9 cellular contexts compared by ENCODE assay signal in genomic region chr5:161545701-161546462, GRCh38. TPM values are rescaled to one million over a fixed set of nuclear protein-coding genes. Genes with fewer than 3 reads are reported as not detected.
DNase-seq lines count a peak whose midpoint lies in the region; ATAC-seq and TF ChIP-seq lines count a peak whose summit lies in the region.
"Had no signal": no experiment of that assay in that cellular context is flagged by ENCODE, and none has a peak within 500 bp of the region (broad histone marks: within the 10 kb centered on the region; RNA-seq: fewer than 3 reads in every experiment).

No MANE protein-coding gene starts in this region.

- no peaks in the 10 kb centered on the region for H3K9me3 Mint-ChIP-seq in T-helper 2 cell treated with Interferon-gamma antibody and Interleukin-4, amounts not matched to agents 5 μg/mL and 100 μg/mL, for 36 hours
- peaks cover 0 to 4% of the 10 kb centered on the region in 2 donors for H3K9me3 Mint-ChIP-seq in effector memory CD8-positive, alpha-beta T cell
- peaks cover 5% of the 10 kb centered on the region for H3K9me3 Mint-ChIP-seq in stimulated activated memory B cell treated with anti-CD40 and anti-IgM and Interleukin-4, amounts not matched to agents 10 μg/mL and 1 μg/mL and 100 μg/mL, for 72 hours

- no peaks in the 10 kb centered on the region for H3F3A ChIP-seq in PC-3 (ENCODE audit: low read length, unreplicated experiment)

- intact Hi-C loops in PC-3 (cut with micrococcal nuclease) = no loop called here

- no peaks in the 10 kb centered on the region for H3K79me2 ChIP-seq in PC-3 (ENCODE audit: low read length)

- no peak overlapping the region for H3K27ac Mint-ChIP-seq in T-helper 2 cell treated with Interferon-gamma antibody and Interleukin-4, amounts not matched to agents 5 μg/mL and 100 μg/mL, for 36 hours
- peak overlapping the region in 1 of 2 donors; percentile 75 for H3K27ac Mint-ChIP-seq in effector memory CD8-positive, alpha-beta T cell
- no peak overlapping the region for H3K27ac Mint-ChIP-seq in stimulated activated memory B cell treated with anti-CD40 and anti-IgM and Interleukin-4, amounts not matched to agents 10 μg/mL and 1 μg/mL and 100 μg/mL, for 72 hours

- peak overlapping the region; percentile 85 for H3K4me3 Mint-ChIP-seq in T-helper 2 cell treated with Interferon-gamma antibody and Interleukin-4, amounts not matched to agents 5 μg/mL and 100 μg/mL, for 36 hours
- H3K4me3 Mint-ChIP-seq in effector memory CD8-positive, alpha-beta T cell = peak overlapping the region; percentile 56 to 69
- H3K4me3 Mint-ChIP-seq in stimulated activated memory B cell treated with anti-CD40 and anti-IgM and Interleukin-4, amounts not matched to agents 10 μg/mL and 1 μg/mL and 100 μg/mL, for 72 hours = peak overlapping the region; percentile 74

- BruUV-seq in PC-3 (replicated peaks; lab: Mats Ljungman, UMichigan) = no TSS peak

- peaks cover 16% of the 10 kb centered on the region for H3K4me1 Mint-ChIP-seq in T-helper 2 cell treated with Interferon-gamma antibody and Interleukin-4, amounts not matched to agents 5 μg/mL and 100 μg/mL, for 36 hours (ENCODE audit: low read depth)
- peaks cover 0 to 2% of the 10 kb centered on the region in 2 donors for H3K4me1 Mint-ChIP-seq in effector memory CD8-positive, alpha-beta T cell (ENCODE audit: low read depth in 2 of 2)
- peaks cover 20% of the 10 kb centered on the region for H3K4me1 Mint-ChIP-seq in stimulated activated memory B cell treated with anti-CD40 and anti-IgM and Interleukin-4, amounts not matched to agents 10 μg/mL and 1 μg/mL and 100 μg/mL, for 72 hours

- POLR2A ChIA-PET in PC-3 (lab: Charles Lee; ENCODE audit: unreplicated experiment) = no interaction called here

- no peak overlapping the region for H3K9ac ChIP-seq in PC-3 (ENCODE audit: low read length)

- H3K4me3 ChIP-seq in PC-3 (ENCODE audit: low read length) = no peak overlapping the region

- CTCF ChIA-PET in PC-3 (lab: Charles Lee) = no interaction called here

- H2AFZ ChIP-seq in PC-3 (ENCODE audit: low read length) = no peak overlapping the region

- H3K4me1 ChIP-seq in PC-3 (ENCODE audit: insufficient read depth, low read length) = no peaks in the 10 kb centered on the region

- no peaks in the 10 kb centered on the region for H3K9me3 ChIP-seq in PC-3 (ENCODE audit: low read length)

- no peaks in the 10 kb centered on the region for H3K27me3 ChIP-seq in PC-3 (ENCODE audit: low read length)

- TF ChIP-seq CTCF in PC-3 (conservative IDR thresholded peaks at IDR 0.05; ENCODE audit: low read depth, low read length) = no peak

- H3K9me2 ChIP-seq in PC-3 (replicated peaks; ENCODE audit: low read length) = no peaks in the 10 kb centered on the region

- H3K36me3 ChIP-seq in PC-3 (ENCODE audit: low read depth, low read length) = no peaks in the 10 kb centered on the region

- H4K20me1 ChIP-seq in PC-3 (ENCODE audit: low read length) = no peaks in the 10 kb centered on the region

- DNase-seq in T-helper 2 cell treated with Interferon-gamma antibody and Interleukin-4, amounts not matched to agents 5 μg/mL and 100 μg/mL, for 36 hours (ENCODE audit: low spot score) = no peak
- DNase-seq in T-helper 2 cell (no peak), NCI-H345 treated with DMSO at 0.1 percent for 48 hours (lab: John Stamatoyannopoulos, UW; ENCODE audit: unreplicated experiment) (no peak), PC-3 (no peak), kidney tubule cell (ENCODE audit: low spot score) (no peak)
- no peak for DNase-seq in effector memory CD8-positive, alpha-beta T cell

- H3K4me2 ChIP-seq in PC-3 (ENCODE audit: low read length) = no peak overlapping the region

- H3K27me3 Mint-ChIP-seq in T-helper 2 cell treated with Interferon-gamma antibody and Interleukin-4, amounts not matched to agents 5 μg/mL and 100 μg/mL, for 36 hours (ENCODE audit: low read depth) = peaks cover 57% of the 10 kb centered on the region
- H3K27me3 Mint-ChIP-seq in effector memory CD8-positive, alpha-beta T cell = peaks cover 28 to 54% of the 10 kb centered on the region in 2 donors
- H3K27me3 Mint-ChIP-seq in stimulated activated memory B cell treated with anti-CD40 and anti-IgM and Interleukin-4, amounts not matched to agents 10 μg/mL and 1 μg/mL and 100 μg/mL, for 72 hours = peaks cover 54% of the 10 kb centered on the region

- H3K27ac ChIP-seq in PC-3 (ENCODE audit: low read length) = no peak overlapping the region

- ATAC-seq in HG03280 (IDR thresholded peaks at IDR 0.05; ENCODE audit: unreplicated experiment) (peak; percentile 15), PC-3 (no peak)
- ATAC-seq in effector memory CD8-positive, alpha-beta T cell (replicated peaks) = no peak
- no peak for ATAC-seq in stimulated activated memory B cell treated with anti-CD40 and anti-IgM and Interleukin-4, amounts not matched to agents 10 μg/mL and 1 μg/mL and 100 μg/mL, for 72 hours

- peaks cover 2% of the 10 kb centered on the region for H3K36me3 Mint-ChIP-seq in T-helper 2 cell treated with Interferon-gamma antibody and Interleukin-4, amounts not matched to agents 5 μg/mL and 100 μg/mL, for 36 hours (ENCODE audit: low read depth)
- H3K36me3 Mint-ChIP-seq in effector memory CD8-positive, alpha-beta T cell (ENCODE audit: insufficient read depth) = no peaks in the 10 kb centered on the region
- no peaks in the 10 kb centered on the region for H3K36me3 Mint-ChIP-seq in stimulated activated memory B cell treated with anti-CD40 and anti-IgM and Interleukin-4, amounts not matched to agents 10 μg/mL and 1 μg/mL and 100 μg/mL, for 72 hours

RNA-seq across cellular contexts. Expression of gene GABRB2, which starts 0.6 kb away (rescaled TPM):
- not detected in 2 replicates for total RNA-seq in PC-3 (2014; rRNA removed)
- total RNA-seq: SK-MEL-5 had no signal
